In the genomic region with DNA sequence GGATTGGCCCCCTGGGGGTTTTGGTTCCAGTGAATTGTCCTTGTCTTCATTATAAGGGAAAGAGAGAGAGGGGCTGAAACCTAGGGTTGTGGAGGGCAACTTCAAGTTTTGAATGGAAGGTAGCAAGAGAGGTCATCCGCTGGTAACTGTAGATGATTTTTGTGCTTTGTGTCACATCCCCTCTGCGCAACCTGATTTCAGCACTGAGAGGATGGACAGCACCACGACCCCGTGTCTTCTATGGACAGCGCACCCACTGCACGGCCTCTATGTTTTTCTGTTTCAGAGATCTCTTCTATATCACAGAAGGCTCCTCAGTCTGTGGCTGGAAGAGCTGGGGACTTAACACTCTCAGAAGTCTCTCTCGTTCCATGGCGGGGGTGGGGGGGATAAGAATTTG, we compare ENCODE assay signal across 13 cellular contexts.
DNase-seq lines count a peak whose midpoint lies in the region; ATAC-seq and TF ChIP-seq lines count a peak whose summit lies in the region.
"Had no signal": no experiment of that assay in that cellular context is flagged by ENCODE, and none has a peak within 500 bp of the region (broad histone marks: within the 10 kb centered on the region; RNA-seq: fewer than 3 reads in every experiment).

No MANE protein-coding gene starts in this region.

- no peaks in the 10 kb centered on the region for H3K36me3 ChIP-seq in GM23248 (ENCODE audit: low read depth)

- H3F3A ChIP-seq in GM23248 (ENCODE audit: insufficient read depth), result no peaks in the 10 kb centered on the region

- peak; percentile 7 for DNase-seq in AG08396 (ENCODE audit: low spot score)
- peak; percentile 6 for DNase-seq in GM23248
- DNase-seq in RPMI8226, result peak; percentile 52
- DNase-seq in fibroblast of pulmonary artery (ENCODE audit: low read depth), result peak; percentile 13
- DNase-seq in CD14-positive monocyte (ENCODE audit: low spot score), result no peak
- DNase-seq in GM10248 (ENCODE audit: extremely low spot score), result no peak
- DNase-seq: activated CD8-positive, alpha-beta memory T cell treated with anti-CD3 and anti-CD28 coated beads, Interleukin-2, amount 50 U/mL, for 48 hours; NCI-H69; occipital lobe had no signal

- ATAC-seq in GM18909 (IDR thresholded peaks at IDR 0.05; ENCODE audit: poor library complexity, unreplicated experiment) (no peak), HG02852 (IDR thresholded peaks at IDR 0.05; ENCODE audit: unreplicated experiment) (no peak)
- ATAC-seq: T-cell had no signal

- H3K79me2 ChIP-seq in GM23248 (ENCODE audit: insufficient read depth), result no peaks in the 10 kb centered on the region

- no peak overlapping the region for H3K4me3 Mint-ChIP-seq in CD14-positive monocyte
- H3K4me3 Mint-ChIP-seq: brain, T-cell had no signal

- H3K4me3 ChIP-seq in GM23248 (no peak overlapping the region), fibroblast of pulmonary artery (replicated peaks; ENCODE audit: low read depth, low read length) (no peak overlapping the region)

- no peak overlapping the region for H2AFZ ChIP-seq in GM23248

- H3K27ac Mint-ChIP-seq in CD14-positive monocyte, result no peak overlapping the region
- H3K27ac Mint-ChIP-seq: brain, T-cell had no signal

- H3K9me2 ChIP-seq in GM23248 (ENCODE audit: insufficient read depth), result no peaks in the 10 kb centered on the region

- H3K27ac ChIP-seq in GM23248, result no peak overlapping the region

- H4K20me1 ChIP-seq in GM23248 (ENCODE audit: insufficient read depth), result no peaks in the 10 kb centered on the region

- no peaks in the 10 kb centered on the region for H3K36me3 Mint-ChIP-seq in CD14-positive monocyte
- H3K36me3 Mint-ChIP-seq: brain, T-cell had no signal

- no peaks in the 10 kb centered on the region for H3K9me3 ChIP-seq in GM23248 (ENCODE audit: low read depth)

- TF ChIP-seq CTCF in fibroblast of pulmonary artery (IDR thresholded peaks at IDR 0.05; ENCODE audit: low read length, missing control alignments) (no peak), CD14-positive monocyte (IDR thresholded peaks at IDR 0.05) (no peak), GM10248 (IDR thresholded peaks at IDR 0.05; ENCODE audit: control extremely low read depth, extremely low read depth, low read depth, missing control alignments) (no peak)

- H3K4me1 ChIP-seq in GM23248 (ENCODE audit: insufficient read depth), result no peaks in the 10 kb centered on the region

- CTCF ChIA-PET in GM10248 (lab: Yijun Ruan, JAX), result interaction anchor here (1.2 kb wide), 1 partner anchor 20 kb away, joined by 3 read pairs; no protein-coding TSS in a partner anchor

- H3K4me2 ChIP-seq in GM23248 (ENCODE audit: unreplicated experiment), result no peak overlapping the region

- H3K9me3 Mint-ChIP-seq in CD14-positive monocyte, result no peaks in the 10 kb centered on the region
- H3K9me3 Mint-ChIP-seq: T-cell had no signal

- H3K27me3 Mint-ChIP-seq in CD14-positive monocyte (ENCODE audit: low read depth in 3 of 3), result peaks cover 4 to 6% (median 4%) of the 10 kb centered on the region in 3 donors

- intact Hi-C loops in CD14-positive monocyte (cut with micrococcal nuclease), result no loop called here

- POLR2A ChIA-PET in GM10248 (lab: Yijun Ruan, JAX), result no interaction called here

- H3K27me3 ChIP-seq in GM23248 (replicated peaks; ENCODE audit: insufficient read depth), result no peaks in the 10 kb centered on the region

- in situ Hi-C loops in GM23248 (cut with MboI), result no loop called here

- H3K4me1 Mint-ChIP-seq in CD14-positive monocyte, result no peaks in the 10 kb centered on the region
- H3K4me1 Mint-ChIP-seq: brain had no signal

- H3K9ac ChIP-seq in GM23248, result no peak overlapping the region

- 35 to 37% methylated on average over 8 of the region's 8 CpGs for WGBS in GM23248 (ENCODE audit: low coverage in 1 of 2, low lambda C conversion rate in 2 of 2, missing lambda C conversion rate in 2 of 2), 2 experiments

Comparison
In these comparisons a context has a peak if more than half of its experiments do, and no peak if none do; other contexts are left out.
1. DNase-seq: peak in AG08396 (single experiment), GM23248 (single experiment), RPMI8226 (single experiment) and fibroblast of pulmonary artery (single experiment); none in CD14-positive monocyte (single experiment) and GM10248 (single experiment).